Comparison of ENCODE assay signal across 2 cellular contexts in the genomic region with DNA sequence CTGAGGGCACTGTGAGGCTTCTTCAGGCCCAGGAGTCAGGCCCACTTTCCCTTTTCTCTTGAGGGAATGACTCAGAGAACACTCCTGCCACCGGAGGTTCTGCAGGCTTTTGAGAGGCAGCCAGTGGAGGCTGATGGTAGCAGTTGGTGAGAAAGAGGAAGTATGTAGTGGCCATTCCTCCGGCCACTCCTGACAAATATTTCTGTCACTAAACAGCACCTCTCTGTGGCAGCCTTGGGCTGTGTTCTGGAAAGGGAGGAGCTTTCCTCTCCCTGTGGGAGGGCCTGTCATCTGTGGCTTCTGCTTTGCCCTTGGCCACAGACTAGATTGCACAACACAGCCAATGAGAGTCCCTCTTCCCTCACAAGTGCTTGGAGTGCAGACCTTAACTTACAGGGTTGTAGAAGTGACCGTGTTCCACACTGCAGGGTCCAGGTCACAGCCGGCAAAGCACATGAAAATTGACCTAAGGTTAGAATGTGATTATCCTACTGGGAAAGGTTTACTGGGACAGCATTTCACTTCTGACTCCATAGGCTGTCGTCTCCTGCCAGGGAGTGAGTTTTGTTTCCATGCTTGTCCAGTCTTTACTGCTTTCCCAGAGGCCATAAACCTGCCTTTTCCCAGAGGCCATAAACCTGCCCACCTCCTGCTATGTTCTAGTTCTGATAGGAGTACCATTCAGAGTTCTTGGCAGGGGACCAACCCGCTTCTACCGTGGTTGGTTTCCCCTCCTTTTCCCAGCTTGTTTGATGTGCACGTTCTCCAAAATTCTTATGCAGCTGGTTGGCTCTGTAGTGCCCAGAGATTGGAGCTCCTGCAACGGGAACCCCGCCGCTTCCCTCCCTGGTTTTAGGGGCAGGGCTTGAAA.
TF ChIP-seq lines count a peak whose summit lies in the region.

No MANE protein-coding gene starts in this region.

TF ChIP-seq in WTC11, 78 proteins besides CTCF, POLR2A, EP300 and RAD21:
- no peak for TF ChIP-seq SOX15 (CRISPR knock-in tag; IDR thresholded peaks at IDR 0.05)
- TF ChIP-seq ZNF416 (CRISPR knock-in tag; IDR thresholded peaks at IDR 0.05): no peak
- peak; percentile 57; the same call in 1 of the 2 replicates for TF ChIP-seq GABPB1 (CRISPR knock-in tag; IDR thresholded peaks at IDR 0.05)
- TF ChIP-seq, protein P1, sequence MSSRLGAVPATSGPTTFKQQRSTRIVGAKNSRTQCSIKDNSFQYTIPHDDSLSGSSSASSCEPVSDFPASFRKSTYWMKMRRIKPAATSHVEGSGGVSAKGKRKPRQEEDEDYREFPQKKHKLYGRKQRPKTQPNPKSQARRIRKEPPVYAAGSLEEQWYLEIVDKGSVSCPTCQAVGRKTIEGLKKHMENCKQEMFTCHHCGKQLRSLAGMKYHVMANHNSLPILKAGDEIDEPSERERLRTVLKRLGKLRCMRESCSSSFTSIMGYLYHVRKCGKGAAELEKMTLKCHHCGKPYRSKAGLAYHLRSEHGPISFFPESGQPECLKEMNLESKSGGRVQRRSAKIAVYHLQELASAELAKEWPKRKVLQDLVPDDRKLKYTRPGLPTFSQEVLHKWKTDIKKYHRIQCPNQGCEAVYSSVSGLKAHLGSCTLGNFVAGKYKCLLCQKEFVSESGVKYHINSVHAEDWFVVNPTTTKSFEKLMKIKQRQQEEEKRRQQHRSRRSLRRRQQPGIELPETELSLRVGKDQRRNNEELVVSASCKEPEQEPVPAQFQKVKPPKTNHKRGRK (CRISPR knock-in tag; IDR thresholded peaks at IDR 0.05; ENCODE audit: borderline replicate concordance): no peak

TF ChIP-seq in endothelial cell of umbilical vein, 7 proteins besides CTCF, POLR2A, EP300 and RAD21:
- TF ChIP-seq JUN (IDR thresholded peaks at IDR 0.05; ENCODE audit: borderline replicate concordance, insufficient read depth, insufficient read length, low read depth) (no peak), FOS (IDR thresholded peaks at IDR 0.05; ENCODE audit: borderline replicate concordance, insufficient read depth, low read length) (peak; percentile 70), POLR2AphosphoS5 (IDR thresholded peaks at IDR 0.05; ENCODE audit: insufficient read depth, low read depth, low read length) (peak; percentile 30), MYC (IDR thresholded peaks at IDR 0.05; ENCODE audit: low read depth, low read length) (no peak)
